In the genomic region with DNA sequence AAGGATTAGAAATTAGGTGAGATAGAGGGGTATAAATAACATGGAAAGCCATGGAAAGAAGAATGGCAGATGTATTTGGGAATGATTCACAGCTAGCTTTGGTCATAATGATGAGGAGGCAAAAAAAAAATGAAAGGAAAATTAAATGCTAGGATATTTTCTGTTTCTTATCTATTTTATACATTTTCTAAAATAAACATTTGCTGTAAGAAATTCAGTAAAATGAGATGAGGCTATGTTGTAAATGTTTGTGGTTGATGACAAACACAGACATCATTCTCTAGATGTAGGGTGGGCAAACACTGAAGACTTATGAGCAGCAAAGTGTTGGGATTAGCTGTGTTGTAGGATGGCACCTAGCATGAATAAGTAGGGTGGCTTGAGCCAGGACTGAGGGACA, we compare ENCODE assay signal across 23 cellular contexts.
A peak's percentile ranks its signal among the peaks of the same experiment; 100 is the strongest.
DNase-seq lines count a peak whose midpoint lies in the region; ATAC-seq and TF ChIP-seq lines count a peak whose summit lies in the region.
"Had no signal": no experiment of that assay in that cellular context is flagged by ENCODE, and none has a peak within 500 bp of the region (broad histone marks: within the 10 kb centered on the region; RNA-seq: fewer than 3 reads in every experiment).

No MANE protein-coding gene starts in this region.

- H3K4me1 ChIP-seq in SK-N-SH (ENCODE audit: control insufficient read depth in 1 of 2, insufficient read depth in 2 of 2, low read depth in 1 of 2, low read length in 1 of 2) (0 out of 4 replicates have a peak, but pooled peaks cover 0 to 4% of the 10 kb centered on the region in 2 experiments), HAP-1 (peaks cover 8% of the 10 kb centered on the region; the same call in 1 of the 2 replicates), upper lobe of right lung (no peaks in the 10 kb centered on the region)
- H3K4me1 ChIP-seq: gastroesophageal sphincter, parathyroid adenoma had no signal

- H4K20me1 ChIP-seq in SK-N-SH (ENCODE audit: insufficient read depth), result no peaks in the 10 kb centered on the region

- CTCF ChIA-PET in SK-N-SH (lab: Yijun Ruan, JAX), result interaction anchor here (2.1 kb wide), 1 partner anchor 11 kb away, joined by 4 read pairs; no protein-coding TSS in a partner anchor

- no peak overlapping the region for H3K4me3 ChIP-seq in SK-N-SH (ENCODE audit: low read depth in 2 of 2, low read length in 1 of 2)
- H3K4me3 ChIP-seq in brain microvascular endothelial cell (ENCODE audit: low read depth, low read length), result no peak overlapping the region
- no peak overlapping the region for H3K4me3 ChIP-seq in skeletal muscle cell (ENCODE audit: low read depth, low read length)
- H3K4me3 ChIP-seq in HAP-1, result no peak overlapping the region
- H3K4me3 ChIP-seq in upper lobe of right lung, result no peak overlapping the region
- H3K4me3 ChIP-seq: gastroesophageal sphincter, left ventricle myocardium inferior had no signal

- intact Hi-C loops in upper lobe of right lung (cut with DNase I), result no loop called here

- no peak overlapping the region for H3K4me2 ChIP-seq in SK-N-SH

- no peak overlapping the region for H3K9ac ChIP-seq in SK-N-SH
- H3K9ac ChIP-seq: parathyroid adenoma had no signal

- H3K36me3 ChIP-seq in SK-N-SH (replicated peaks in 1 of 2; ENCODE audit: control insufficient read depth in 1 of 2, insufficient read depth in 2 of 2, low read length in 1 of 2) (no peaks in the 10 kb centered on the region), brain microvascular endothelial cell (replicated peaks) (no peaks in the 10 kb centered on the region), HAP-1 (replicated peaks) (no peaks in the 10 kb centered on the region), upper lobe of right lung (no peaks in the 10 kb centered on the region)
- H3K36me3 ChIP-seq: gastroesophageal sphincter, left ventricle myocardium inferior had no signal

- H3K27me3 ChIP-seq in SK-N-SH (ENCODE audit: insufficient read depth) (no peaks in the 10 kb centered on the region), brain microvascular endothelial cell (replicated peaks) (no peaks in the 10 kb centered on the region), HAP-1 (ENCODE audit: low read depth) (0 out of 2 replicates have a peak, but pooled peaks cover 9% of the 10 kb centered on the region), upper lobe of right lung (no peaks in the 10 kb centered on the region)
- H3K27me3 ChIP-seq: gastroesophageal sphincter had no signal

- H3K9me2 ChIP-seq in SK-N-SH, result no peaks in the 10 kb centered on the region

- TF ChIP-seq CTCF in SK-N-SH (IDR thresholded peaks at IDR 0.05) (no peak), brain microvascular endothelial cell (IDR thresholded peaks at IDR 0.05; ENCODE audit: low read depth, low read length, missing control alignments) (no peak), upper lobe of right lung (IDR thresholded peaks at IDR 0.05) (no peak)

- ATAC-seq in SK-N-SH treated with all-trans-retinoic acid at 6 μM for 48 hours (no peak), upper lobe of right lung (no peak)
- ATAC-seq: effector memory CD8-positive, alpha-beta T cell; gastroesophageal sphincter; HCT116 had no signal

- no peak for TF ChIP-seq EP300 in SK-N-SH (IDR thresholded peaks at IDR 0.05; ENCODE audit: borderline replicate concordance in 1 of 2, low read depth in 1 of 2, low read length in 1 of 2)

- in situ Hi-C loops in brain microvascular endothelial cell (cut with HindIII; ENCODE audit: low pct_ligation_motif_present, low sequenced_read_pairs), result no loop called here
- in situ Hi-C loops in HAP-1 (cut with MboI; ENCODE audit: low sequenced_read_pairs), result no loop called here

- H3K9me3 ChIP-seq in SK-N-SH (no peaks in the 10 kb centered on the region), HAP-1 (no peaks in the 10 kb centered on the region), upper lobe of right lung (no peaks in the 10 kb centered on the region)
- H3K9me3 ChIP-seq: gastroesophageal sphincter, left ventricle myocardium inferior had no signal

- H3F3A ChIP-seq in SK-N-SH (replicated peaks; ENCODE audit: insufficient read depth), result peaks cover 6% of the 10 kb centered on the region

- no peaks in the 10 kb centered on the region for H3K79me2 ChIP-seq in SK-N-SH (ENCODE audit: insufficient read depth)
- H3K79me2 ChIP-seq: parathyroid adenoma had no signal

- DNase-seq in SK-N-SH (no peak), HS-5 (ENCODE audit: low read depth) (peak; percentile 41), brain microvascular endothelial cell (peak; percentile 12), skeletal muscle cell (ENCODE audit: low read depth) (peak; percentile 25), DMS153 treated with DMSO at 0.1 percent for 48 hours (lab: John Stamatoyannopoulos, UW; ENCODE audit: unreplicated experiment) (no peak), HAP-1 (ENCODE audit: low spot score in 2 of 2) (no peak), upper lobe of right lung (no peak)
- DNase-seq: activated naive CD4-positive, alpha-beta T cell treated with anti-CD3 and anti-CD28 coated beads, Interleukin-2, amount 10 ng/mL, durations not matched to agents 7 days and 5 days; central memory CD4-positive, alpha-beta T cell; COR-L47; effector memory CD8-positive, alpha-beta T cell; GF-D8; left ventricle myocardium inferior; NCI-H2029 treated with DMSO at 0.1 percent for 48 hours; NCI-H524; SIG-M5; small intestine; trophoblast cell had no signal

- POLR2A ChIA-PET in SK-N-SH (lab: Yijun Ruan, JAX), result no interaction called here

- H3K27ac ChIP-seq in SK-N-SH (ENCODE audit: low read depth in 2 of 2, low read length in 1 of 2), result no peak overlapping the region
- H3K27ac ChIP-seq in brain microvascular endothelial cell, result no peak overlapping the region
- no peak overlapping the region for H3K27ac ChIP-seq in upper lobe of right lung
- H3K27ac ChIP-seq: 22Rv1, gastroesophageal sphincter, left ventricle myocardium inferior, parathyroid adenoma had no signal

- no peak for TF ChIP-seq RAD21 in SK-N-SH (IDR thresholded peaks at IDR 0.05; ENCODE audit: low read length)

- H2AFZ ChIP-seq in SK-N-SH (ENCODE audit: low read depth), result no peak overlapping the region
- H2AFZ ChIP-seq: parathyroid adenoma had no signal

TF ChIP-seq in SK-N-SH, 30 proteins besides CTCF, POLR2A, EP300 and RAD21:
- TF ChIP-seq RXRA (IDR thresholded peaks at IDR 0.05; ENCODE audit: borderline replicate concordance, low read depth) (no peak), FOSL2 (IDR thresholded peaks at IDR 0.05; ENCODE audit: borderline replicate concordance, low read depth) (peak; percentile 10; the same call in 1 of the 2 replicates)
TF ChIP-seq in SK-N-SH: peak in this region for 1.

TF ChIP-seq in SK-N-SH treated with all-trans-retinoic acid at 6 μM for 48 hours, 23 proteins besides CTCF, POLR2A, EP300 and RAD21 (continues in another document):
- no peak for TF ChIP-seq ZNF70 (CRISPR knock-in tag; IDR thresholded peaks at IDR 0.05)
- no peak for TF ChIP-seq ZFP30 (CRISPR knock-in tag; IDR thresholded peaks at IDR 0.05)
- no peak for TF ChIP-seq BACH2 (CRISPR knock-in tag; IDR thresholded peaks at IDR 0.05; ENCODE audit: borderline replicate concordance)
- no peak for TF ChIP-seq PPARA (CRISPR knock-in tag; IDR thresholded peaks at IDR 0.05; ENCODE audit: borderline replicate concordance)
- no peak for TF ChIP-seq CREB5 (CRISPR knock-in tag; IDR thresholded peaks at IDR 0.05; ENCODE audit: low read depth)
- no peak for TF ChIP-seq ZNF8 (CRISPR knock-in tag; IDR thresholded peaks at IDR 0.05)
- no peak for TF ChIP-seq ISL1 (CRISPR knock-in tag; IDR thresholded peaks at IDR 0.05)
- TF ChIP-seq RARB (CRISPR knock-in tag; IDR thresholded peaks at IDR 0.05), result no peak
- TF ChIP-seq ARNTL (CRISPR knock-in tag; IDR thresholded peaks at IDR 0.05; ENCODE audit: borderline replicate concordance, low read depth), result no peak
- TF ChIP-seq ZNF565 (CRISPR knock-in tag; conservative IDR thresholded peaks at IDR 0.05; ENCODE audit: low read depth), result no peak
- TF ChIP-seq, protein P1, sequence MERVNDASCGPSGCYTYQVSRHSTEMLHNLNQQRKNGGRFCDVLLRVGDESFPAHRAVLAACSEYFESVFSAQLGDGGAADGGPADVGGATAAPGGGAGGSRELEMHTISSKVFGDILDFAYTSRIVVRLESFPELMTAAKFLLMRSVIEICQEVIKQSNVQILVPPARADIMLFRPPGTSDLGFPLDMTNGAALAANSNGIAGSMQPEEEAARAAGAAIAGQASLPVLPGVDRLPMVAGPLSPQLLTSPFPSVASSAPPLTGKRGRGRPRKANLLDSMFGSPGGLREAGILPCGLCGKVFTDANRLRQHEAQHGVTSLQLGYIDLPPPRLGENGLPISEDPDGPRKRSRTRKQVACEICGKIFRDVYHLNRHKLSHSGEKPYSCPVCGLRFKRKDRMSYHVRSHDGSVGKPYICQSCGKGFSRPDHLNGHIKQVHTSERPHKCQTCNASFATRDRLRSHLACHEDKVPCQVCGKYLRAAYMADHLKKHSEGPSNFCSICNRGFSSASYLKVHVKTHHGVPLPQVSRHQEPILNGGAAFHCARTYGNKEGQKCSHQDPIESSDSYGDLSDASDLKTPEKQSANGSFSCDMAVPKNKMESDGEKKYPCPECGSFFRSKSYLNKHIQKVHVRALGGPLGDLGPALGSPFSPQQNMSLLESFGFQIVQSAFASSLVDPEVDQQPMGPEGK (CRISPR knock-in tag; IDR thresholded peaks at IDR 0.05; ENCODE audit: borderline replicate concordance), result no peak
- TF ChIP-seq SNAI2 (CRISPR knock-in tag; IDR thresholded peaks at IDR 0.05), result no peak
- TF ChIP-seq TCF4 (CRISPR knock-in tag; IDR thresholded peaks at IDR 0.05; ENCODE audit: borderline replicate concordance), result no peak

Comparison
In these comparisons a context has a peak if more than half of its experiments do, and no peak if none do; other contexts are left out.
1. DNase-seq: peak in HS-5 (single experiment), brain microvascular endothelial cell (single experiment) and skeletal muscle cell (single experiment); none in SK-N-SH (single experiment), DMS153 treated with DMSO at 0.1 percent for 48 hours (single experiment), HAP-1 (0 of 2) and upper lobe of right lung (single experiment).